In genomic region chr4:107467461-107467860, GRCh38 we compare ENCODE assay signal across 24 cellular contexts.
A peak's percentile ranks its signal among the peaks of the same experiment; 100 is the strongest.
DNase-seq lines count a peak whose midpoint lies in the region; ATAC-seq, FAIRE-seq and TF ChIP-seq lines count a peak whose summit lies in the region.
"Had no signal": no experiment of that assay in that cellular context is flagged by ENCODE, and none has a peak within 500 bp of the region (broad histone marks: within the 10 kb centered on the region; RNA-seq: fewer than 3 reads in every experiment).

No MANE protein-coding gene starts in this region.

- H3K36me3 ChIP-seq in BE2C, result no peaks in the 10 kb centered on the region
- H3K36me3 ChIP-seq in pancreas, result no peaks in the 10 kb centered on the region
- H3K36me3 ChIP-seq: BLaER1 treated with 17β-estradiol and CSF1 and Interleukin-3, amounts not matched to agents 10 nM and 100 nM had no signal

- no peak for FAIRE-seq in pancreas (lab: Jason Lieb, UNC)
- FAIRE-seq: A549, D721Med, GM12878, GM19239 had no signal

- ATAC-seq in pancreas, result no peak
- ATAC-seq: A549, GM12878, GM23338 had no signal

- H3K27me3 ChIP-seq in BE2C (no peaks in the 10 kb centered on the region), pancreas (no peaks in the 10 kb centered on the region)
- H3K27me3 ChIP-seq: BLaER1 treated with 17β-estradiol and CSF1 and Interleukin-3, amounts not matched to agents 10 nM and 100 nM had no signal

- TF ChIP-seq CTCF in BE2C (IDR thresholded peaks at IDR 0.05; ENCODE audit: low read depth, low read length), result no peak
- TF ChIP-seq CTCF in pancreas (IDR thresholded peaks at IDR 0.05), result no peak

- H3K9me3 ChIP-seq in BE2C, result no peaks in the 10 kb centered on the region
- H3K9me3 ChIP-seq in pancreas, result no peaks in the 10 kb centered on the region
- H3K9me3 ChIP-seq: A549 had no signal

- H3K4me1 ChIP-seq in BE2C, result peaks cover 23% of the 10 kb centered on the region
- no peaks in the 10 kb centered on the region for H3K4me1 ChIP-seq in pancreas
- H3K4me1 ChIP-seq: A549; BLaER1 treated with 17β-estradiol and CSF1 and Interleukin-3, amounts not matched to agents 10 nM and 100 nM had no signal

- 73 to 76% methylated on average over 3 of the region's 3 CpGs for WGBS in pancreas, 2 donors

- H3K4me3 ChIP-seq in BE2C (ENCODE audit: low read depth, low read length) (no peak overlapping the region), pancreas (no peak overlapping the region)
- H3K4me3 ChIP-seq: A549; BLaER1 treated with 17β-estradiol and CSF1 and Interleukin-3, amounts not matched to agents 10 nM and 100 nM; GM12878; GM23338 had no signal

- H3K27ac ChIP-seq in pancreas, result no peak overlapping the region
- H3K27ac ChIP-seq: A549; BLaER1 treated with 17β-estradiol and CSF1 and Interleukin-3, amounts not matched to agents 10 nM and 100 nM had no signal

- intact Hi-C loops in pancreas (cut with DNase I), result no loop called here

- peak; percentile 16 for DNase-seq in BE2C
- DNase-seq in NCI-H82 treated with DMSO at 0.1 percent for 48 hours (lab: John Stamatoyannopoulos, UW; ENCODE audit: unreplicated experiment), result peak; percentile 17
- peak; percentile 55 for DNase-seq in fibroblast of gingiva (ENCODE audit: low read depth)
- DNase-seq in myocyte (ENCODE audit: low read depth), result peak; percentile 35
- no peak for DNase-seq in GM19240 (ENCODE audit: insufficient read length, low spot score)
- no peak for DNase-seq in HCEC 1CT
- no peak for DNase-seq in pancreas
- DNase-seq in stimulated activated naive CD4-positive, alpha-beta T cell treated with Interleukin-2 at 50 U/mL for 16 hours (lab: John Stamatoyannopoulos, UW), result no peak
- DNase-seq: 8988T; ACHN; CD4-positive, alpha-beta T cell; CD8-positive, alpha-beta memory T cell; DMS 273 treated with DMSO at 0.1 percent for 48 hours; DMS79; EL; GDM1; H9; HFFc6 had no signal

Comparison
In these comparisons a context has a peak if more than half of its experiments do, and no peak if none do; other contexts are left out.
1. DNase-seq: peak in BE2C (single experiment), NCI-H82 treated with DMSO at 0.1 percent for 48 hours (single experiment), fibroblast of gingiva (single experiment) and myocyte (single experiment); none in GM19240 (single experiment), HCEC 1CT (single experiment), pancreas (0 of 6) and stimulated activated naive CD4-positive, alpha-beta T cell treated with Interleukin-2 at 50 U/mL for 16 hours (single experiment).